10 cellular contexts compared by ENCODE assay signal in the genomic region with DNA sequence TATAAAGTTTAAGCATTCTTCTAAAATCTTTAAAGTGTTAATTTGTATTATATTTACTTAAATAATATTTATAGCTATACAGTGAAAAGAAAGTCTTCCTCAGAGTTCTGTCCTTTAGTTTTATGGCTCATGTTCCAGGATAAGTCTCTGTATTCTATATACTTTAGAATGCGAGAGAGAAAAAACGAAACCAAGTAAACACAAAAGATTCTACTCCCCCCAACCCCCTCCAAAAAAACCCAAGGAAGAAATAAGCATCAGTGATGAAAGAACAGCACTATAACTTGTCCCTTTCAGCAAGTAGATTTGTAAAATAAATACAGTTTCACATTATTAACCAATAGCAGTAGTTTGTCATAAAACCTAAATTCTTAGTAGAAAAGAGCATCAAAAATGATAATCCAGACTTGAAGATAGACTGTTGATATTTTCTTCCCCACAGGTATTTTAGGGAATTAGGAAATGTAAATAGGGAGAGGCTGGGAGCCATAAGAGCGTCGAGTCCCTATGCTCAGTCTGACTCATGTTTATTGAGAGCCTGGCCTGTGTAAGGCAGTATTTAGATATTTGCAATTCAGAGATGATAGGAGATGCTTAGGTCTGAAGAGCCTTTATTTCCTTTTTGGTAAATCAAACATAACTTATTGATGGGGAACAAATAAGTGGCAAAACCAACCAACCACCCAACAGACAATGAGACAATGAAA. TPM values are rescaled to one million over a fixed set of nuclear protein-coding genes. Genes with fewer than 3 reads are reported as not detected.
DNase-seq lines count a peak whose midpoint lies in the region; ATAC-seq and TF ChIP-seq lines count a peak whose summit lies in the region.
"Had no signal": no experiment of that assay in that cellular context is flagged by ENCODE, and none has a peak within 500 bp of the region (broad histone marks: within the 10 kb centered on the region; RNA-seq: fewer than 3 reads in every experiment).

No MANE protein-coding gene starts in this region.

- H3K4me1 Mint-ChIP-seq in CD4-positive, alpha-beta memory T cell, result peaks cover 71 to 99% (median 87%) of the 10 kb centered on the region in 4 donors
- H3K4me1 Mint-ChIP-seq in brain, result peaks cover 28% of the 10 kb centered on the region
- H3K4me1 Mint-ChIP-seq in natural killer cell, result peaks cover 43 to 47% of the 10 kb centered on the region in 2 donors

- no peaks in the 10 kb centered on the region for H3K27me3 ChIP-seq in CD4-positive, alpha-beta memory T cell (ENCODE audit: insufficient read depth, low read length)
- H3K27me3 ChIP-seq: breast epithelium had no signal

- H3K9me3 ChIP-seq in CD4-positive, alpha-beta memory T cell (ENCODE audit: control insufficient read depth in 1 of 2, low read length in 2 of 2), result no peaks in the 10 kb centered on the region
- H3K9me3 ChIP-seq: breast epithelium had no signal

- peak overlapping the region; percentile 53 for H3K27ac ChIP-seq in CD4-positive, alpha-beta memory T cell (ENCODE audit: low read depth, low read length)

- peak overlapping the region; percentile 85 to 97 (median 93) for H3K27ac Mint-ChIP-seq in CD4-positive, alpha-beta memory T cell
- H3K27ac Mint-ChIP-seq in brain, result peak overlapping the region in 3 of 5 experiments; percentile 21 to 61 (median 24)
- peak overlapping the region; percentile 85 to 90 for H3K27ac Mint-ChIP-seq in natural killer cell

- peak; percentile 35 for ATAC-seq in HG03442 (IDR thresholded peaks at IDR 0.05; ENCODE audit: unreplicated experiment)
- peak in 2 of 3 donors; percentile 40 to 60 for ATAC-seq in natural killer cell

- H3K4me3 Mint-ChIP-seq in CD4-positive, alpha-beta memory T cell, result peak overlapping the region; percentile 47 to 86 (median 78)
- H3K4me3 Mint-ChIP-seq in brain (peak overlapping the region in 2 of 5 experiments; percentile 3), natural killer cell (peak overlapping the region; percentile 88)

- H3K36me3 ChIP-seq in CD4-positive, alpha-beta memory T cell (ENCODE audit: insufficient read depth, low read length), result peaks cover 24% of the 10 kb centered on the region
- H3K36me3 ChIP-seq: breast epithelium had no signal

- peaks cover 98% of the 10 kb centered on the region for H3K4me1 ChIP-seq in CD4-positive, alpha-beta memory T cell (ENCODE audit: insufficient read depth, low read length)
- H3K4me1 ChIP-seq: breast epithelium had no signal

- CTCF ChIA-PET in CD4-positive, alpha-beta memory T cell (lab: Charles Lee; ENCODE audit: partially characterized antibody), result interaction anchor here (0.7 to 2.9 kb wide), 8 partner anchors 9 to 99 kb away, joined by 3 to 10 read pairs (median 4); no protein-coding TSS in a partner anchor

- no peak for DNase-seq in CD4-positive, alpha-beta memory T cell
- DNase-seq in natural killer cell (no peak), NCI-H2081 treated with DMSO at 0.1 percent for 48 hours (lab: John Stamatoyannopoulos, UW) (no peak), GM03348 (ENCODE audit: low spot score) (no peak), COLO829 (ENCODE audit: low spot score) (no peak)
- no peak for DNase-seq in activated CD4-positive, CD25-positive, alpha-beta regulatory T cell (lab: John Stamatoyannopoulos, UW)
- DNase-seq: NK-92 treated with Interleukin-12 subunit alpha and Interleukin-12 subunit beta, amount 100 ng/mL, for 24 hours had no signal

- H3K4me3 ChIP-seq in CD4-positive, alpha-beta memory T cell (ENCODE audit: low read length in 2 of 2), result peak overlapping the region in 1 of 2 donors; percentile 6
- H3K4me3 ChIP-seq: breast epithelium had no signal

- H3K27me3 Mint-ChIP-seq in CD4-positive, alpha-beta memory T cell, result no peaks in the 10 kb centered on the region
- H3K27me3 Mint-ChIP-seq in brain (no peaks in the 10 kb centered on the region), natural killer cell (ENCODE audit: low read depth in 2 of 2) (no peaks in the 10 kb centered on the region)

- no peaks in the 10 kb centered on the region for H3K9me3 Mint-ChIP-seq in CD4-positive, alpha-beta memory T cell
- no peaks in the 10 kb centered on the region for H3K9me3 Mint-ChIP-seq in brain
- H3K9me3 Mint-ChIP-seq in natural killer cell, result no peaks in the 10 kb centered on the region

- TF ChIP-seq CTCF in brain (conservative IDR thresholded peaks at IDR 0.05), result no peak
- no peak for TF ChIP-seq CTCF in natural killer cell (IDR thresholded peaks at IDR 0.05)

- peaks cover 37 to 72% of the 10 kb centered on the region in 2 donors for H3K36me3 Mint-ChIP-seq in CD4-positive, alpha-beta memory T cell
- H3K36me3 Mint-ChIP-seq in brain (no peaks in the 10 kb centered on the region), natural killer cell (no peaks in the 10 kb centered on the region)

- POLR2A ChIA-PET in CD4-positive, alpha-beta memory T cell (lab: Charles Lee; ENCODE audit: partially characterized antibody), result interaction anchor here (1.1 to 17.3 kb wide), 13 partner anchors 8 to 71 kb away, joined by 3 to 283 read pairs (median 7); a partner anchor contains a TSS

- intact Hi-C loops in CD4-positive, alpha-beta memory T cell (cut with micrococcal nuclease), result loop anchor here (1.0 kb wide), 2 partner anchors 8 to 13 kb away; no protein-coding TSS in a partner anchor
- intact Hi-C loops in natural killer cell (cut with micrococcal nuclease), result no loop called here

RNA-seq across cellular contexts. Expression of a gene that starts 35.5 kb away (rescaled TPM):
- total RNA-seq in CD4-positive, alpha-beta memory T cell, result 100 to 1,000 TPM; 108 to 119 TPM
- 10 to 100 TPM; 37.7 to 72.3 TPM for polyA plus RNA-seq in CD4-positive, alpha-beta memory T cell
- 1.8 TPM for polyA plus RNA-seq in brain (ENCODE audit: insufficient read depth, low read depth, low replicate concordance)
- 10 to 100 TPM; 59.6 to 63.8 (median 60.1) TPM for total RNA-seq in natural killer cell

Comparison
In these comparisons a context has a peak if more than half of its experiments do, and no peak if none do; other contexts are left out.
1. H3K27ac Mint-ChIP-seq: peak in every context shown above with its lines; median percentile 93 in CD4-positive, alpha-beta memory T cell; 88 in natural killer cell; 24 in brain.